Comparison of ENCODE assay signal across 19 cellular contexts in the genomic region with DNA sequence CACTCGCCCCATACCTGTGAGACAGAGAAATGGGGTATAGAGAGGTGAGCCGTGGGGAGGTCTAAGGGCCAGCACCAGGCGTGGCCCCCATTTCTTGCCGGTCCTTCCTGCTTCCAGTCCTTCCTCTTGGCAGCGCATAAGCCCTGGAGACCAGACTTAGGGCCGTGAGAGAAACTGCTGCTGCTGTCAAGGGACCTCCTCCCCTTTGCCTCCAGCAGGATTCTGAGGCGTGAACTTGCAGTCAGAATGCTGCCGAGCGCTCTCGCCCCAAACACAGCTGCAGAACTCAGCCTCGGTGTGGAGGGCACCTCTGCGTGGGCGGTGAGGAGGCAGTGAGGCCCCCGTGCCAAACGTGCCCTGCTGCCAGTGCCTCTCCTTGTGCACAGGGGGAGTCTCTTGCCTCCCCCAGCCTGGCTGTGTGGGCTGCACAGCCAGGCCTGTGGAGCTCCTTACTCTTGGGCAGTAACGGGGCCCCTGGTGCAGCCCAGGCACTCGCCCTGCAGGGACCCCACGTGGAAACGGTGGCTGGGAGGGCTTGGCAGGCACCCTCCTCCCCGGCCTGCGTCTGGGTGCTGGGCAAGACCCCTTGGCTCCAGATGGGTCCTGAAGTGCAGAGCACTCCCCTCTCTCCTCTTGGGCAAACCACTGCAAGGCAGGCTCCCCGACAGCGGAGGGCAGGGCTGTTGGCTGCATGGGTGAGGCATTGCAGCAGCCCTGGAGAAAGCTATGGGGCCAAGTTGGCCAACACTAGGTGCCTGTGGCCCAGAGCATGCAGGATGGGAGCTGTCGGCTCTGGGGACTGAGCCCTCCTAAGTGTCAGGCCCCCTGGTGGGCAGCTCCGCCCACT.
A peak's percentile ranks its signal among the peaks of the same experiment; 100 is the strongest.
DNase-seq lines count a peak whose midpoint lies in the region; ATAC-seq lines count a peak whose summit lies in the region.
"Had no signal": no experiment of that assay in that cellular context is flagged by ENCODE, and none has a peak within 500 bp of the region (broad histone marks: within the 10 kb centered on the region; RNA-seq: fewer than 3 reads in every experiment).

No MANE protein-coding gene starts in this region.

- DNase-seq in DMS 273 (lab: John Stamatoyannopoulos, UW; ENCODE audit: unreplicated experiment): peak; percentile 42
- no peak for DNase-seq in DMS 273 treated with DMSO at 0.1 percent for 48 hours (lab: John Stamatoyannopoulos, UW)
- DNase-seq in caudate nucleus (lab: John Stamatoyannopoulos, UW): peak in 2 of 61 donors; percentile 13 to 18
- peak; percentile 63 for DNase-seq in left kidney (ENCODE audit: low read depth, low spot score)
- DNase-seq in hippocampal formation (lab: John Stamatoyannopoulos, UW): no peak
- no peak for DNase-seq in stimulated activated CD4-positive, alpha-beta T cell treated with anti-CD3 and anti-CD28 coated beads, Interleukin-4, amount 100 ng/mL, for 1 hour
- DNase-seq: activated CD4-positive, alpha-beta T cell treated with anti-CD3 and anti-CD28 coated beads, Interleukin-2, amount 10 ng/mL, durations not matched to agents 7 days and 5 days; activated T-cell treated with anti-CD3 and anti-CD28 coated beads, Interleukin-2, amount 50 U/mL, for 72 hours; amygdala; CD4-positive, alpha-beta T cell; effector CD4-positive, alpha-beta T cell; naive thymus-derived CD4-positive, alpha-beta T cell; NCI-H1436; NCI-H526 treated with DMSO at 0.1 percent for 48 hours; stimulated activated naive CD4-positive, alpha-beta T cell had no signal

- H3K27ac ChIP-seq in caudate nucleus (ENCODE audit: low read depth, low read length) (peak overlapping the region; percentile 5), temporal lobe (ENCODE audit: low read depth, low read length) (peak overlapping the region; percentile 68)
- H3K27ac ChIP-seq: 22Rv1 had no signal

- ATAC-seq in HG03460 (IDR thresholded peaks at IDR 0.05; ENCODE audit: unreplicated experiment): no peak
- ATAC-seq: activated T-cell treated with anti-CD3 and anti-CD28 coated beads, Interleukin-2, amount 50 U/mL, for 72 hours; naive thymus-derived CD4-positive, alpha-beta T cell; sciatic nerve had no signal

Comparison
In these comparisons a context has a peak if more than half of its experiments do, and no peak if none do; other contexts are left out.
1. DNase-seq: peak in DMS 273 (single experiment) and left kidney (single experiment); none in DMS 273 treated with DMSO at 0.1 percent for 48 hours (single experiment), hippocampal formation (0 of 2) and stimulated activated CD4-positive, alpha-beta T cell treated with anti-CD3 and anti-CD28 coated beads, Interleukin-4, amount 100 ng/mL, for 1 hour (single experiment).